8 cellular contexts compared by ENCODE assay signal in the genomic region with DNA sequence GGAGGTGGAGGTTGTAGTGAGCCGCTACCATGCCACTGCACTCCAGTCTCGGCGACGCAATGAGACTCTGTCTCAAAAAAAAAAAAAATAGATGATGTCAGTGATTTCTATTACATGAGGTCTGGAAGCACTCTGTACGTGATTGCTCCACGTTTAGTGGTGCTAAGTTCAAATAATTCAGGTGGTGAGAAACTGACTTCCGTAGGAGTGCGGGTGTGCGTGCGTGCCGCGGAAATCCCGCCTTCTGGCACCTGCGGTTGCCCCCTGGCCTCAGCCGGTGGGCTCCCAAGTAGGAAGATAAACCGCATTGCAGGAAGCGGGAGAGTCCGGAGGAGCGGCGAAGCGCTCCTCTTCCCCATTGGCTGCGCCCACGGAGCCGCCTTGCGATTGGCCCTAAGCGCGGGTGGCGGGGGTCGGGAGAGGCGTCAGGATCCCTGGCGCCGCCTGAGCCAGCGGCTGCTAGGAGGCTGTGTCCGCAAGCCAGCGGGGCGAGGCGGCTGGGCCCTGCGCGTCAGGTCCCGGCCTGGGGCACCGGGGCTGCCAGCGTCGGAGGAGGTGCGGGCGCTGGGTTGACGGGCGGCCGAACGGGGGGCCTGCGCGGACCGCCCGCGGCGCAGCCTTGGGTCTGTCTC. TPM values are rescaled to one million over a fixed set of nuclear protein-coding genes. Genes with fewer than 3 reads are reported as not detected.
A peak's percentile ranks its signal among the peaks of the same experiment; 100 is the strongest.
DNase-seq lines count a peak whose midpoint lies in the region; ATAC-seq and TF ChIP-seq lines count a peak whose summit lies in the region.
"Not testable (repeated sequence)": the region's sequence is repeated elsewhere in the genome, so short reads cannot be mapped to it uniquely, and the experiment has no call there.

No MANE protein-coding gene starts in this region.

- CTCF ChIA-PET in RWPE1 (lab: Yijun Ruan, JAX), result interaction anchor here (0.6 kb wide), 1 partner anchor 684 kb away, joined by 6 read pairs; no protein-coding TSS in a partner anchor

- H3K36me3 ChIP-seq in esophagus muscularis mucosa, result not testable (repeated sequence)

- DNase-seq in C1 segment of cervical spinal cord (lab: John Stamatoyannopoulos, UW) (peak in 12 of 14 donors; percentile 1 to 78 (median 28)), RWPE1 (ENCODE audit: low spot score) (peak; percentile 5), midbrain (lab: John Stamatoyannopoulos, UW) (peak; percentile 45)
- peak; percentile 87 for DNase-seq in activated effector memory CD4-positive, alpha-beta T cell treated with anti-CD3 and anti-CD28 coated beads, Interleukin-2, amount 50 U/mL, for 16 hours
- DNase-seq in esophagus muscularis mucosa (ENCODE audit: extremely low spot score), result not testable (repeated sequence)
- peak in 2 of 3 experiments; percentile 38 to 58 for DNase-seq in stimulated activated CD4-positive, alpha-beta T cell treated with anti-CD3 and anti-CD28 coated beads, TNF-alpha, amount 100 ng/mL, for 24 hours (ENCODE audit: low read depth in 3 of 3)

- not testable (repeated sequence) for TF ChIP-seq POLR2A in esophagus muscularis mucosa (IDR thresholded peaks at IDR 0.05; ENCODE audit: low read depth)

- TF ChIP-seq EP300 in esophagus muscularis mucosa (IDR thresholded peaks at IDR 0.05), result not testable (repeated sequence)

- not testable (repeated sequence) for H3K9me3 ChIP-seq in esophagus muscularis mucosa

- peak overlapping the region; percentile 51 to 65 (median 58) for H3K4me3 ChIP-seq in esophagus muscularis mucosa

- WGBS in esophagus muscularis mucosa, result 1% methylated on average over 31 of the region's 55 CpGs

- not testable (repeated sequence) for H3K27ac ChIP-seq in RWPE1
- peak overlapping the region; percentile 44 to 72 (median 68) for H3K27ac ChIP-seq in esophagus muscularis mucosa (replicated peaks in 1 of 4)

- POLR2A ChIA-PET in RWPE1 (lab: Yijun Ruan, JAX; ENCODE audit: low non-redundant PET), result not testable (repeated sequence)

- peak; percentile 69 for ATAC-seq in GM19438 (IDR thresholded peaks at IDR 0.05; ENCODE audit: low read depth, unreplicated experiment)
- ATAC-seq in HG03558 (IDR thresholded peaks at IDR 0.05; ENCODE audit: extremely low read depth, unreplicated experiment), result peak; percentile 58

- H3K4me1 ChIP-seq in esophagus muscularis mucosa, result peaks cover 0 to 12% (median 7%) of the 10 kb centered on the region in 4 donors

- not testable (repeated sequence) for TF ChIP-seq CTCF in RWPE1 (conservative IDR thresholded peaks at IDR 0.05; ENCODE audit: low read depth); esophagus muscularis mucosa (IDR thresholded peaks at IDR 0.05)

- not testable (repeated sequence) for H3K27me3 ChIP-seq in esophagus muscularis mucosa

- intact Hi-C loops in esophagus muscularis mucosa (cut with DNase I), result not testable (repeated sequence)

RNA-seq across cellular contexts. Expression of a gene that starts 28.9 kb away (rescaled TPM):
- 10 to 100 TPM in 3 of 4 donors, 1 to 10 TPM in 1; 9.8 to 15.4 (median 14.4) TPM for total RNA-seq in esophagus muscularis mucosa
